ENCODE assay signal across 38 cellular contexts in genomic region chr22:35208003-35208402, GRCh38.
"Had no signal": no experiment of that assay in that cellular context is flagged by ENCODE, and none has a peak within 500 bp of the region (broad histone marks: within the 10 kb centered on the region; RNA-seq: fewer than 3 reads in every experiment).

No MANE protein-coding gene starts in this region.

- H3K27me3 Mint-ChIP-seq: activated CD8-positive, alpha-beta memory T cell treated with anti-CD3 and anti-CD28 coated beads, Interleukin-2, amount 10 ng/mL, durations not matched to agents 7 days and 5 days; brain had no signal

- FAIRE-seq: bronchial epithelial cell, TTC549 had no signal

- H3K4me1 ChIP-seq: ascending aorta had no signal

- H3K4me3 ChIP-seq: ascending aorta, cardiac muscle cell had no signal

- H3K9me3 ChIP-seq: ascending aorta had no signal

- H3K27ac Mint-ChIP-seq: activated CD4-positive, alpha-beta memory T cell treated with anti-CD3 and anti-CD28 coated beads, Interleukin-2, amount 10 ng/mL, durations not matched to agents 7 days and 5 days; activated CD4-positive, alpha-beta T cell treated with anti-CD3 and anti-CD28 coated beads for 36 hours; activated CD4-positive, alpha-beta T cell treated with anti-CD3 and anti-CD28 coated beads, Interleukin-2, amount 10 ng/mL, durations not matched to agents 7 days and 5 days; activated CD8-positive, alpha-beta memory T cell treated with anti-CD3 and anti-CD28 coated beads, Interleukin-2, amount 10 ng/mL, durations not matched to agents 7 days and 5 days; activated CD8-positive, alpha-beta T cell treated with anti-CD3 and anti-CD28 coated beads, Interleukin-2, amount 10 ng/mL, durations not matched to agents 7 days and 5 days; activated naive CD4-positive, alpha-beta T cell treated with anti-CD3 and anti-CD28 coated beads for 36 hours; activated naive CD4-positive, alpha-beta T cell treated with anti-CD3 and anti-CD28 coated beads, Interleukin-2, amount 50 U/mL, for 72 hours; activated naive CD8-positive, alpha-beta T cell treated with anti-CD3 and anti-CD28 coated beads, Interleukin-2, amount 10 ng/mL, durations not matched to agents 7 days and 5 days; activated naive CD8-positive, alpha-beta T cell treated with anti-CD3 and anti-CD28 coated beads, Interleukin-2, amount 50 U/mL, for 24 hours; activated T-cell treated with anti-CD3 and anti-CD28 coated beads, Interleukin-2, amount 50 U/mL, for 24 hours; activated T-helper 2 cell treated with anti-CD3 and anti-CD28 coated beads, Interferon-gamma antibody, Interleukin-2, Interleukin-4, amounts not matched to agents 10 μg/mL and 5 μg/mL and 100 μg/mL, durations not matched to agents 14 hours and 24 hours and 36 hours; brain; T-helper 1 cell treated with Interleukin-12 subunit alpha and Interleukin-12 subunit beta and Interleukin-4 antibody, amounts not matched to agents 30 μg/mL and 1 μg/mL, for 36 hours; T-helper 2 cell treated with Interferon-gamma antibody and Interleukin-4, amounts not matched to agents 5 μg/mL and 100 μg/mL, for 36 hours had no signal

- H3K4me3 Mint-ChIP-seq: activated CD4-positive, alpha-beta memory T cell treated with anti-CD3 and anti-CD28 coated beads, Interleukin-2, amount 10 ng/mL, durations not matched to agents 7 days and 5 days; activated CD4-positive, alpha-beta T cell treated with anti-CD3 and anti-CD28 coated beads for 36 hours; activated CD4-positive, alpha-beta T cell treated with anti-CD3 and anti-CD28 coated beads, Interleukin-2, amount 10 ng/mL, durations not matched to agents 7 days and 5 days; activated CD8-positive, alpha-beta memory T cell treated with anti-CD3 and anti-CD28 coated beads, Interleukin-2, amount 10 ng/mL, durations not matched to agents 7 days and 5 days; activated CD8-positive, alpha-beta T cell treated with anti-CD3 and anti-CD28 coated beads, Interleukin-2, amount 10 ng/mL, durations not matched to agents 7 days and 5 days; activated naive CD4-positive, alpha-beta T cell treated with anti-CD3 and anti-CD28 coated beads for 36 hours; activated naive CD8-positive, alpha-beta T cell treated with anti-CD3 and anti-CD28 coated beads, Interleukin-2, amount 10 ng/mL, durations not matched to agents 7 days and 5 days; activated naive CD8-positive, alpha-beta T cell treated with anti-CD3 and anti-CD28 coated beads, Interleukin-2, amount 50 U/mL, for 24 hours; activated T-cell treated with anti-CD3 and anti-CD28 coated beads, Interleukin-2, amount 50 U/mL, for 24 hours; brain; central memory CD8-positive, alpha-beta T cell; T-helper 1 cell treated with Interleukin-12 subunit alpha and Interleukin-12 subunit beta and Interleukin-4 antibody, amounts not matched to agents 30 μg/mL and 1 μg/mL, for 36 hours; T-helper 2 cell treated with Interferon-gamma antibody and Interleukin-4, amounts not matched to agents 5 μg/mL and 100 μg/mL, for 36 hours had no signal

- H3K4me1 Mint-ChIP-seq: activated CD4-positive, alpha-beta memory T cell treated with anti-CD3 and anti-CD28 coated beads, Interleukin-2, amount 10 ng/mL, durations not matched to agents 7 days and 5 days; activated CD4-positive, alpha-beta T cell treated with anti-CD3 and anti-CD28 coated beads for 36 hours; activated CD4-positive, alpha-beta T cell treated with anti-CD3 and anti-CD28 coated beads, Interleukin-2, amount 10 ng/mL, durations not matched to agents 7 days and 5 days; activated CD8-positive, alpha-beta memory T cell treated with anti-CD3 and anti-CD28 coated beads, Interleukin-2, amount 10 ng/mL, durations not matched to agents 7 days and 5 days; activated naive CD8-positive, alpha-beta T cell treated with anti-CD3 and anti-CD28 coated beads, Interleukin-2, amount 10 ng/mL, durations not matched to agents 7 days and 5 days; activated naive CD8-positive, alpha-beta T cell treated with anti-CD3 and anti-CD28 coated beads, Interleukin-2, amount 50 U/mL, for 24 hours; central memory CD8-positive, alpha-beta T cell had no signal

- H3K27me3 ChIP-seq: ascending aorta, cardiac muscle cell had no signal

- DNase-seq: activated CD4-positive, alpha-beta memory T cell treated with anti-CD3 and anti-CD28 coated beads, Interleukin-2, amount 10 ng/mL, durations not matched to agents 7 days and 5 days; activated CD4-positive, alpha-beta T cell treated with anti-CD3 and anti-CD28 coated beads for 1 hour; activated CD4-positive, alpha-beta T cell treated with anti-CD3 and anti-CD28 coated beads for 36 hours; activated CD4-positive, alpha-beta T cell treated with anti-CD3 and anti-CD28 coated beads for 48 hours; activated CD4-positive, alpha-beta T cell treated with anti-CD3 and anti-CD28 coated beads, Interleukin-2, amount 10 ng/mL, durations not matched to agents 7 days and 5 days; activated CD4-positive, alpha-beta T cell treated with anti-CD3 and anti-CD28 coated beads, Interleukin-2, amount 50 U/mL, for 48 hours; activated CD4-positive, CD25-positive, alpha-beta regulatory T cell; activated CD8-positive, alpha-beta memory T cell treated with anti-CD3 and anti-CD28 coated beads for 24 hours; activated CD8-positive, alpha-beta memory T cell treated with anti-CD3 and anti-CD28 coated beads, Interleukin-2, amount 10 ng/mL, durations not matched to agents 7 days and 5 days; activated CD8-positive, alpha-beta memory T cell treated with anti-CD3 and anti-CD28 coated beads, Interleukin-2, amount 50 U/mL, for 48 hours; activated CD8-positive, alpha-beta T cell treated with anti-CD3 and anti-CD28 coated beads, Interleukin-2, amount 10 ng/mL, durations not matched to agents 7 days and 5 days; activated effector memory CD4-positive, alpha-beta T cell treated with Interleukin-2 at 50 U/mL for 16 hours; activated gamma-delta T cell; activated naive CD4-positive, alpha-beta T cell treated with anti-CD3 and anti-CD28 coated beads for 36 hours; activated naive CD4-positive, alpha-beta T cell treated with anti-CD3 and anti-CD28 coated beads, Interleukin-2, amount 50 U/mL, for 16 hours; activated naive CD8-positive, alpha-beta T cell treated with anti-CD3 and anti-CD28 coated beads, Interleukin-2, amount 10 ng/mL, durations not matched to agents 7 days and 5 days; activated naive CD8-positive, alpha-beta T cell treated with anti-CD3 and anti-CD28 coated beads, Interleukin-2, amount 50 U/mL, for 24 hours; activated T-cell treated with anti-CD3 and anti-CD28 coated beads, Interleukin-2, amount 50 U/mL, for 24 hours; activated T-cell treated with anti-CD3 and anti-CD28 coated beads, Interleukin-2, amount 50 U/mL, for 48 hours; amygdala; anterior cingulate cortex; caudate nucleus; cerebellar nuclear complex; T-helper 1 cell; T-helper 2 cell; T-helper 9 cell had no signal

- H3K36me3 ChIP-seq: ascending aorta, cardiac muscle cell had no signal

- H3K36me3 Mint-ChIP-seq: activated CD8-positive, alpha-beta memory T cell treated with anti-CD3 and anti-CD28 coated beads, Interleukin-2, amount 10 ng/mL, durations not matched to agents 7 days and 5 days; activated naive CD4-positive, alpha-beta T cell treated with anti-CD3 and anti-CD28 coated beads, Interleukin-2, amount 50 U/mL, for 72 hours; activated naive CD8-positive, alpha-beta T cell treated with anti-CD3 and anti-CD28 coated beads, Interleukin-2, amount 10 ng/mL, durations not matched to agents 7 days and 5 days; brain had no signal

- ATAC-seq: activated CD4-positive, alpha-beta T cell treated with anti-CD3 and anti-CD28 coated beads for 36 hours; activated CD4-positive, CD25-positive, alpha-beta regulatory T cell treated with anti-CD3 and anti-CD28 coated beads, Interleukin-2, amount 50 U/mL, for 24 hours; activated CD8-positive, alpha-beta memory T cell treated with anti-CD3 and anti-CD28 coated beads, Interleukin-2, amount 10 ng/mL, durations not matched to agents 7 days and 5 days; activated CD8-positive, alpha-beta T cell treated with anti-CD3 and anti-CD28 coated beads, Interleukin-2, amount 10 ng/mL, durations not matched to agents 7 days and 5 days; activated naive CD4-positive, alpha-beta T cell treated with anti-CD3 and anti-CD28 coated beads, Interleukin-2, amount 50 U/mL, for 72 hours; activated naive CD8-positive, alpha-beta T cell treated with anti-CD3 and anti-CD28 coated beads, Interleukin-2, amount 50 U/mL, for 24 hours had no signal

- H3K9me3 Mint-ChIP-seq: activated CD4-positive, alpha-beta memory T cell treated with anti-CD3 and anti-CD28 coated beads, Interleukin-2, amount 10 ng/mL, durations not matched to agents 7 days and 5 days; activated CD4-positive, alpha-beta T cell treated with anti-CD3 and anti-CD28 coated beads, Interleukin-2, amount 10 ng/mL, durations not matched to agents 7 days and 5 days; activated naive CD4-positive, alpha-beta T cell treated with anti-CD3 and anti-CD28 coated beads for 36 hours; activated naive CD4-positive, alpha-beta T cell treated with anti-CD3 and anti-CD28 coated beads, Interleukin-2, amount 50 U/mL, for 72 hours; activated naive CD8-positive, alpha-beta T cell treated with anti-CD3 and anti-CD28 coated beads, Interleukin-2, amount 10 ng/mL, durations not matched to agents 7 days and 5 days; activated naive CD8-positive, alpha-beta T cell treated with anti-CD3 and anti-CD28 coated beads, Interleukin-2, amount 50 U/mL, for 24 hours; activated T-cell treated with anti-CD3 and anti-CD28 coated beads, Interleukin-2, amount 50 U/mL, for 24 hours; activated T-helper 2 cell treated with anti-CD3 and anti-CD28 coated beads, Interferon-gamma antibody, Interleukin-2, Interleukin-4, amounts not matched to agents 10 μg/mL and 5 μg/mL and 100 μg/mL, durations not matched to agents 14 hours and 24 hours and 36 hours; central memory CD8-positive, alpha-beta T cell; T-helper 1 cell treated with Interleukin-12 subunit alpha and Interleukin-12 subunit beta and Interleukin-4 antibody, amounts not matched to agents 30 μg/mL and 1 μg/mL, for 36 hours; T-helper 2 cell treated with Interferon-gamma antibody and Interleukin-4, amounts not matched to agents 5 μg/mL and 100 μg/mL, for 36 hours had no signal

- H3K27ac ChIP-seq: ascending aorta, cardiac muscle cell, VCaP had no signal
